17 cellular contexts compared by ENCODE assay signal in the genomic region with DNA sequence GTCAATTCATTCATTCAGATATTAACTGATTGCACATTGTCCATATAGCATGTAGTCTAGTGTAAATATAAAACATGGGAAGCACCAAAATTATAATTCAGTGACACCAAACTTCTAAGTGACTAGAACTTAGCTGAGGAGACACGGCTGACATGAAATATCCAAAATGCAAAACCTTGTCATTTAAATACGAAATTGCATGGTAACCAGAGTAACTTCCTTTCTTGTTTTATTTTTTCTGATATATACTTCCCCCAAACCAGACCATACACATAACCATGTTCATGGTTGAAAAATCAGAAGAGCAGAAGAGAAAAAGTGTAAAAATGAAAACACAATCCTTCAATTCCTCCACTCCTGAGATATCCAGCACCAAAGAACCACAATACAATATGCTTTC. TPM values are rescaled to one million over a fixed set of nuclear protein-coding genes. Genes with fewer than 3 reads are reported as not detected.
A peak's percentile ranks its signal among the peaks of the same experiment; 100 is the strongest.
DNase-seq lines count a peak whose midpoint lies in the region; ATAC-seq, FAIRE-seq and TF ChIP-seq lines count a peak whose summit lies in the region.
"Had no signal": no experiment of that assay in that cellular context is flagged by ENCODE, and none has a peak within 500 bp of the region (broad histone marks: within the 10 kb centered on the region; RNA-seq: fewer than 3 reads in every experiment).

No MANE protein-coding gene starts in this region.

- H3K27me3 ChIP-seq in BLaER1 treated with 17β-estradiol and CSF1 and Interleukin-3, amounts not matched to agents 10 nM and 100 nM, result no peaks in the 10 kb centered on the region
- no peaks in the 10 kb centered on the region for H3K27me3 ChIP-seq in upper lobe of left lung
- H3K27me3 ChIP-seq: sigmoid colon had no signal

- CTCF ChIA-PET in activated CD4-positive, alpha-beta memory T cell treated with anti-CD3 and anti-CD28 coated beads for 36 hours (lab: Charles Lee), result no interaction called here

- H4K20me1 ChIP-seq in BLaER1 treated with 17β-estradiol and CSF1 and Interleukin-3, amounts not matched to agents 10 nM and 100 nM, result peaks cover 0 to 48% (median 0%) of the 10 kb centered on the region in 11 experiments; a peak in 2 of 22 replicates

- DNase-seq in GM12891 (ENCODE audit: insufficient read length, low spot score) (no peak), immature natural killer cell (no peak), NCI-H345 (lab: John Stamatoyannopoulos, UW) (no peak), upper lobe of left lung (no peak), DMS153 treated with DMSO at 0.1 percent for 48 hours (lab: John Stamatoyannopoulos, UW; ENCODE audit: unreplicated experiment) (no peak)
- DNase-seq in activated CD4-positive, alpha-beta memory T cell treated with anti-CD3 and anti-CD28 coated beads for 36 hours, result no peak
- DNase-seq: cortex of kidney; NCI-H1436 treated with DMSO at 0.1 percent for 48 hours; NCI-H2227 treated with DMSO at 0.1 percent for 48 hours; occipital lobe; sigmoid colon; SK-N-SH; stimulated activated CD4-positive, alpha-beta T cell treated with anti-CD3 and anti-CD28 coated beads, Interleukin-2, amount 100 ng/mL, for 48 hours had no signal

- no peak for TF ChIP-seq CTCF in upper lobe of left lung (IDR thresholded peaks at IDR 0.05)

- 84 to 95% methylated on average over 2 of the region's 2 CpGs for WGBS in upper lobe of left lung, 2 donors

- POLR2A ChIA-PET in activated CD4-positive, alpha-beta memory T cell treated with anti-CD3 and anti-CD28 coated beads for 36 hours (lab: Charles Lee), result interaction anchor here (1.1 to 1.2 kb wide), 2 partner anchors 35 to 37 kb away, joined by 3 read pairs; no protein-coding TSS in a partner anchor

- H3K27ac ChIP-seq in BLaER1 treated with 17β-estradiol and CSF1 and Interleukin-3, amounts not matched to agents 10 nM and 100 nM, result peak overlapping the region in 1 of 11 experiments; percentile 3; a peak in 1 of 22 replicates
- no peak overlapping the region for H3K27ac ChIP-seq in upper lobe of left lung
- H3K27ac ChIP-seq: C4-2B, KMS-11, sigmoid colon had no signal

- no peaks in the 10 kb centered on the region for H3K9me3 ChIP-seq in BLaER1 treated with 17β-estradiol and CSF1 and Interleukin-3, amounts not matched to agents 10 nM and 100 nM (replicated peaks in 1 of 11)
- H3K9me3 ChIP-seq in upper lobe of left lung, result no peaks in the 10 kb centered on the region
- H3K9me3 ChIP-seq: sigmoid colon, SK-N-SH had no signal

- TF ChIP-seq POLR2A in GM12891 (IDR thresholded peaks at IDR 0.05; ENCODE audit: low read depth, low read length) (no peak), upper lobe of left lung (IDR thresholded peaks at IDR 0.05) (no peak)

- peak; percentile 81 for FAIRE-seq in GM12891 (lab: Jason Lieb, UNC)

- no peak for ATAC-seq in upper lobe of left lung (ENCODE audit: low FRiP score in 2 of 2)
- ATAC-seq: HCT116 had no signal

- peak overlapping the region; percentile 91 for H3K27ac Mint-ChIP-seq in activated CD4-positive, alpha-beta memory T cell treated with anti-CD3 and anti-CD28 coated beads for 36 hours
- H3K27ac Mint-ChIP-seq in immature natural killer cell, result peak overlapping the region; percentile 68 to 91 (median 84)

- H3K4me2 ChIP-seq in BLaER1 treated with 17β-estradiol and CSF1 and Interleukin-3, amounts not matched to agents 10 nM and 100 nM, result peak overlapping the region in 6 of 11 experiments; percentile 8 to 53 (median 20); a peak in 7 of 22 replicates
- H3K4me2 ChIP-seq: KMS-11, SK-N-SH had no signal

- H3K4me3 ChIP-seq in BLaER1 treated with 17β-estradiol and CSF1 and Interleukin-3, amounts not matched to agents 10 nM and 100 nM, result no peak overlapping the region
- no peak overlapping the region for H3K4me3 ChIP-seq in upper lobe of left lung
- H3K4me3 ChIP-seq: sigmoid colon had no signal

- H3K9ac ChIP-seq in BLaER1 treated with 17β-estradiol and CSF1 and Interleukin-3, amounts not matched to agents 10 nM and 100 nM, result no peak overlapping the region
- H3K9ac ChIP-seq: KMS-11, SK-N-SH had no signal

- H3K9me3 Mint-ChIP-seq in activated CD4-positive, alpha-beta memory T cell treated with anti-CD3 and anti-CD28 coated beads for 36 hours, result no peaks in the 10 kb centered on the region
- H3K9me3 Mint-ChIP-seq in immature natural killer cell, result no peaks in the 10 kb centered on the region

- intact Hi-C loops in activated CD4-positive, alpha-beta memory T cell treated with anti-CD3 and anti-CD28 coated beads for 36 hours (cut with micrococcal nuclease), result loop anchor here (1.0 to 2.0 kb wide), 2 partner anchors 174 to 592 kb away; no protein-coding TSS in a partner anchor

- peaks cover 3 to 32% (median 12%) of the 10 kb centered on the region in 10 experiments; a peak in 12 of 20 replicates for H3K4me1 ChIP-seq in BLaER1 treated with 17β-estradiol and CSF1 and Interleukin-3, amounts not matched to agents 10 nM and 100 nM
- H3K4me1 ChIP-seq in upper lobe of left lung, result peaks cover 6 to 13% (median 11%) of the 10 kb centered on the region in 4 donors

- peaks cover 0 to 33% (median 5%) of the 10 kb centered on the region in 11 experiments; a peak in 9 of 22 replicates for H3K36me3 ChIP-seq in BLaER1 treated with 17β-estradiol and CSF1 and Interleukin-3, amounts not matched to agents 10 nM and 100 nM
- no peaks in the 10 kb centered on the region for H3K36me3 ChIP-seq in upper lobe of left lung
- H3K36me3 ChIP-seq: sigmoid colon had no signal

- H3K4me3 Mint-ChIP-seq in activated CD4-positive, alpha-beta memory T cell treated with anti-CD3 and anti-CD28 coated beads for 36 hours, result peak overlapping the region; percentile 36
- peak overlapping the region; percentile 8 to 67 (median 54) for H3K4me3 Mint-ChIP-seq in immature natural killer cell

- no peak for TF ChIP-seq EP300 in upper lobe of left lung (IDR thresholded peaks at IDR 0.05)

- H3K4me1 Mint-ChIP-seq in activated CD4-positive, alpha-beta memory T cell treated with anti-CD3 and anti-CD28 coated beads for 36 hours (ENCODE audit: low read depth), result peaks cover 82% of the 10 kb centered on the region
- peaks cover 80 to 95% of the 10 kb centered on the region in 2 donors for H3K4me1 Mint-ChIP-seq in immature natural killer cell

- H3K36me3 Mint-ChIP-seq in activated CD4-positive, alpha-beta memory T cell treated with anti-CD3 and anti-CD28 coated beads for 36 hours, result peaks cover 51% of the 10 kb centered on the region
- H3K36me3 Mint-ChIP-seq in immature natural killer cell, result peaks cover 12 to 27% (median 20%) of the 10 kb centered on the region in 3 donors

- H3K27me3 Mint-ChIP-seq in activated CD4-positive, alpha-beta memory T cell treated with anti-CD3 and anti-CD28 coated beads for 36 hours, result no peaks in the 10 kb centered on the region
- H3K27me3 Mint-ChIP-seq in immature natural killer cell (ENCODE audit: low read depth in 3 of 3), result peaks cover 0 to 8% (median 0%) of the 10 kb centered on the region in 3 donors

TF ChIP-seq in GM12891, 5 proteins besides CTCF, POLR2A, EP300 and RAD21:
- TF ChIP-seq TAF1 (IDR thresholded peaks at IDR 0.05; ENCODE audit: low read depth, low read length), result no peak
- no peak for TF ChIP-seq PAX5 (IDR thresholded peaks at IDR 0.05; ENCODE audit: insufficient read depth, low read length, severe bottlenecking)
- TF ChIP-seq POU2F2 (IDR thresholded peaks at IDR 0.05; ENCODE audit: low read depth, low read length), result no peak
- no peak for TF ChIP-seq SPI1 (IDR thresholded peaks at IDR 0.05; ENCODE audit: low read depth, low read length)
- no peak for TF ChIP-seq POLR2AphosphoS5 (IDR thresholded peaks at IDR 0.05; ENCODE audit: low read depth, low read length)
TF ChIP-seq in GM12891: peak in this region for 0.

RNA-seq across cellular contexts. Expression of a gene that starts 38.0 kb away (rescaled TPM):
- 27.6 TPM for polyA plus RNA-seq in GM12891 (2012; ENCODE audit: low read depth, missing spikeins)
- 10 to 100 TPM; 86.1 to 88.2 TPM for total RNA-seq in activated CD4-positive, alpha-beta memory T cell treated with anti-CD3 and anti-CD28 coated beads for 36 hours
- polyA plus RNA-seq in immature natural killer cell, result 10 to 100 TPM; 27.7 to 62.4 (median 31.5) TPM
- 10 to 100 TPM; 30.3 to 85.9 (median 32.0) TPM for total RNA-seq in upper lobe of left lung
